9 cellular contexts compared by ENCODE assay signal in genomic region chr14:75022655-75023054, GRCh38. TPM values are rescaled to one million over a fixed set of nuclear protein-coding genes. Genes with fewer than 3 reads are reported as not detected.
DNase-seq lines count a peak whose midpoint lies in the region; ATAC-seq, FAIRE-seq and TF ChIP-seq lines count a peak whose summit lies in the region.
"Had no signal": no experiment of that assay in that cellular context is flagged by ENCODE, and none has a peak within 500 bp of the region (broad histone marks: within the 10 kb centered on the region; RNA-seq: fewer than 3 reads in every experiment).

No MANE protein-coding gene starts in this region.

- no peak overlapping the region for H2AFZ ChIP-seq in hepatocyte

- peak; percentile 62 for DNase-seq in BE2C
- DNase-seq in H54 (ENCODE audit: insufficient read length, low spot score): peak; percentile 8
- DNase-seq in hepatocyte (ENCODE audit: low spot score): peak; percentile 34
- no peak for DNase-seq in NCI-H226
- no peak for DNase-seq in SKM-1 (lab: John Stamatoyannopoulos, UW; ENCODE audit: unreplicated experiment)

- H3K4me1 ChIP-seq in BE2C (no peaks in the 10 kb centered on the region), hepatocyte (ENCODE audit: insufficient read depth) (peaks cover 5% of the 10 kb centered on the region)

- no peaks in the 10 kb centered on the region for H3K9me3 ChIP-seq in BE2C
- no peaks in the 10 kb centered on the region for H3K9me3 ChIP-seq in hepatocyte (ENCODE audit: low read depth)

- H3K9me2 ChIP-seq in hepatocyte (replicated peaks; ENCODE audit: insufficient read depth): no peaks in the 10 kb centered on the region

- peaks cover 47% of the 10 kb centered on the region for H3K36me3 ChIP-seq in BE2C
- no peaks in the 10 kb centered on the region for H3K36me3 ChIP-seq in hepatocyte (replicated peaks; ENCODE audit: insufficient read depth, low read depth)

- no peak overlapping the region for H3K4me2 ChIP-seq in hepatocyte

- ATAC-seq in GM21515 (IDR thresholded peaks at IDR 0.05; ENCODE audit: unreplicated experiment) (no peak), HG02642 (IDR thresholded peaks at IDR 0.05; ENCODE audit: poor library complexity, unreplicated experiment) (no peak)
- ATAC-seq: naive thymus-derived CD8-positive, alpha-beta T cell had no signal

- no peaks in the 10 kb centered on the region for H3K27me3 ChIP-seq in BE2C
- no peaks in the 10 kb centered on the region for H3K27me3 ChIP-seq in hepatocyte

- 77% methylated on average over 8 of the region's 8 CpGs for WGBS in hepatocyte (ENCODE audit: low lambda C conversion rate, missing lambda C conversion rate)

- H3K79me2 ChIP-seq in hepatocyte: no peaks in the 10 kb centered on the region

- no peak for TF ChIP-seq POLR2A in H54 (IDR thresholded peaks at IDR 0.05; ENCODE audit: low read depth, low read length)

- H3K4me3 ChIP-seq in BE2C (ENCODE audit: low read depth, low read length) (no peak overlapping the region), WI38 (ENCODE audit: low read depth, low read length) (no peak overlapping the region), hepatocyte (no peak overlapping the region)

- TF ChIP-seq CTCF in BE2C (IDR thresholded peaks at IDR 0.05; ENCODE audit: low read depth, low read length) (peak; percentile 69), WI38 (IDR thresholded peaks at IDR 0.05; ENCODE audit: low read depth, low read length) (peak; percentile 43), hepatocyte (IDR thresholded peaks at IDR 0.05; ENCODE audit: poor library complexity) (peak; percentile 23)

- no peak for FAIRE-seq in H54 (lab: Jason Lieb, UNC)

- H3K27ac ChIP-seq in hepatocyte: no peak overlapping the region

- no peaks in the 10 kb centered on the region for H4K20me1 ChIP-seq in hepatocyte (ENCODE audit: insufficient read depth, poor library complexity, severe bottlenecking)

RNA-seq across cellular contexts. Expression of gene EIF2B2, which starts 19.9 kb away (rescaled TPM):
- 153 TPM for polyA plus RNA-seq in BE2C (2012; ENCODE audit: insufficient read depth, insufficient read length, low read depth)
- 35.7 and 45.2 TPM in 2 replicates for total RNA-seq in hepatocyte
- 75.6 and 93.2 TPM in 2 replicates for polyA plus RNA-seq in hepatocyte

RNA-seq across cellular contexts. Expression of gene MLH3, which starts 28.6 kb away (rescaled TPM):
- 25.5 TPM for polyA plus RNA-seq in BE2C (2012; ENCODE audit: insufficient read depth, insufficient read length, low read depth)
- 15.6 and 21.3 TPM in 2 replicates for total RNA-seq in hepatocyte
- 8.5 and 9.9 TPM in 2 replicates for polyA plus RNA-seq in hepatocyte

RNA-seq across cellular contexts. Expression of gene ACYP1, which starts 41.2 kb away (rescaled TPM):
- polyA plus RNA-seq in BE2C (2012; ENCODE audit: insufficient read depth, insufficient read length, low read depth): 15.4 TPM
- 7.1 and 9.5 TPM in 2 replicates for total RNA-seq in hepatocyte
- 13.5 and 19.5 TPM in 2 replicates for polyA plus RNA-seq in hepatocyte

RNA-seq across cellular contexts. Expression of gene ZC2HC1C, which starts 46.8 kb away (rescaled TPM):
- 1.3 TPM for polyA plus RNA-seq in BE2C (2012; ENCODE audit: insufficient read depth, insufficient read length, low read depth)
- total RNA-seq in hepatocyte: 1.7 and 14.9 TPM in 2 replicates
- 1.1 and 3.8 TPM in 2 replicates for polyA plus RNA-seq in hepatocyte

Comparison
In these comparisons a context has a peak if more than half of its experiments do, and no peak if none do; other contexts are left out.
1. DNase-seq: peak in BE2C (single experiment), H54 (single experiment) and hepatocyte (single experiment); none in NCI-H226 (single experiment) and SKM-1 (single experiment).
2. Peak in every context shown above with its lines, with median percentiles within 50 percentile points of each other: CTCF ChIP-seq.